In genomic region chr15:82146558-82146957, GRCh38 we compare ENCODE assay signal across 23 cellular contexts.
DNase-seq lines count a peak whose midpoint lies in the region; ATAC-seq and TF ChIP-seq lines count a peak whose summit lies in the region.
"Had no signal": no experiment of that assay in that cellular context is flagged by ENCODE, and none has a peak within 500 bp of the region (broad histone marks: within the 10 kb centered on the region; RNA-seq: fewer than 3 reads in every experiment).

No MANE protein-coding gene starts in this region.

- H3K36me3 ChIP-seq in GM23338 (ENCODE audit: insufficient read depth), result no peaks in the 10 kb centered on the region
- peaks cover 7% of the 10 kb centered on the region; the same call in 1 of the 2 replicates for H3K36me3 ChIP-seq in SJCRH30
- H3K36me3 ChIP-seq in skeletal muscle satellite cell (ENCODE audit: insufficient read depth, low read length), result peaks cover 28% of the 10 kb centered on the region
- H3K36me3 ChIP-seq: pancreas had no signal

- H3K4me1 Mint-ChIP-seq in GM23338, result no peaks in the 10 kb centered on the region
- H3K4me1 Mint-ChIP-seq: central memory CD8-positive, alpha-beta T cell; natural killer cell had no signal

- H3K4me2 ChIP-seq in GM23338, result no peak overlapping the region
- H3K4me2 ChIP-seq in skeletal muscle satellite cell (ENCODE audit: low read length), result no peak overlapping the region

- ATAC-seq in GM23338, result no peak
- ATAC-seq in foreskin keratinocyte, result no peak
- no peak for ATAC-seq in GM21423 (IDR thresholded peaks at IDR 0.05; ENCODE audit: unreplicated experiment)
- ATAC-seq in HG02870 (IDR thresholded peaks at IDR 0.05; ENCODE audit: unreplicated experiment), result no peak
- ATAC-seq: natural killer cell had no signal

- H3K27me3 ChIP-seq in GM23338 (ENCODE audit: insufficient read depth) (no peaks in the 10 kb centered on the region), SJCRH30 (no peaks in the 10 kb centered on the region), foreskin keratinocyte (no peaks in the 10 kb centered on the region), skeletal muscle satellite cell (ENCODE audit: control insufficient read depth, insufficient read depth, low read length) (no peaks in the 10 kb centered on the region)
- H3K27me3 ChIP-seq: ascending aorta, pancreas, thyroid gland had no signal

- H3K4me3 ChIP-seq in GM23338 (no peak overlapping the region), SJCRH30 (peak overlapping the region; percentile 9), skeletal muscle satellite cell (ENCODE audit: low read length) (no peak overlapping the region)
- H3K4me3 ChIP-seq: ascending aorta, pancreas, thyroid gland had no signal

- H3K27me3 Mint-ChIP-seq in GM23338 (ENCODE audit: insufficient read depth, low read depth, poor library complexity), result no peaks in the 10 kb centered on the region
- H3K27me3 Mint-ChIP-seq: activated naive CD8-positive, alpha-beta T cell; central memory CD8-positive, alpha-beta T cell; stimulated activated naive CD8-positive, alpha-beta T cell treated with anti-CD3 and anti-CD28 coated beads, Interleukin-15, Interleukin-2, amounts not matched to agents 100 ng/mL and 50 ng/mL, for 24 hours had no signal

- peak overlapping the region; percentile 44 for H3K9ac ChIP-seq in skeletal muscle satellite cell (ENCODE audit: low read depth, low read length)

- no peak overlapping the region for H2AFZ ChIP-seq in GM23338

- H3K79me2 ChIP-seq in GM23338 (replicated peaks; ENCODE audit: insufficient read depth), result no peaks in the 10 kb centered on the region

- H3K9me2 ChIP-seq in GM23338 (ENCODE audit: insufficient read depth), result no peaks in the 10 kb centered on the region

- no peaks in the 10 kb centered on the region for H3K9me3 Mint-ChIP-seq in GM23338
- H3K9me3 Mint-ChIP-seq: central memory CD8-positive, alpha-beta T cell; mesothelial cell of epicardium; natural killer cell; stimulated activated naive CD8-positive, alpha-beta T cell treated with anti-CD3 and anti-CD28 coated beads, Interleukin-15, Interleukin-2, amounts not matched to agents 100 ng/mL and 50 ng/mL, for 24 hours; T-helper 2 cell treated with Interferon-gamma antibody and Interleukin-4, amounts not matched to agents 5 μg/mL and 100 μg/mL, for 36 hours had no signal

- no peaks in the 10 kb centered on the region for H3K4me1 ChIP-seq in GM23338 (ENCODE audit: insufficient read depth)
- peaks cover 18% of the 10 kb centered on the region for H3K4me1 ChIP-seq in SJCRH30
- peaks cover 9% of the 10 kb centered on the region for H3K4me1 ChIP-seq in foreskin keratinocyte
- peaks cover 17% of the 10 kb centered on the region for H3K4me1 ChIP-seq in skeletal muscle satellite cell (ENCODE audit: control insufficient read depth, insufficient read depth, low read length)
- H3K4me1 ChIP-seq: ascending aorta, thyroid gland had no signal

- no peaks in the 10 kb centered on the region for H4K20me1 ChIP-seq in GM23338 (replicated peaks; ENCODE audit: insufficient read depth)

- DNase-seq in GM23338 (ENCODE audit: low spot score), result no peak
- DNase-seq in SJCRH30, result no peak
- DNase-seq in foreskin keratinocyte, result no peak
- DNase-seq in amniotic stem cell (lab: John Stamatoyannopoulos, UW), result no peak
- no peak for DNase-seq in NCI-H187 treated with DMSO at 0.1 percent for 48 hours (lab: John Stamatoyannopoulos, UW)
- DNase-seq: activated CD4-positive, alpha-beta T cell treated with anti-CD3 and anti-CD28 coated beads, Interleukin-2, amount 50 U/mL, for 1 hour; KG1; natural killer cell; NCI-H1436 treated with DMSO at 0.1 percent for 48 hours; NCI-H524; NK-92 treated with Interleukin-12 subunit alpha and Interleukin-12 subunit beta, amount 100 ng/mL, for 24 hours; right cardiac atrium; thyroid gland had no signal

- H3K27ac ChIP-seq in GM23338 (ENCODE audit: low read depth) (0 out of 2 replicates have a peak overlapping the region, but pooled peaks have one; percentile 11), SJCRH30 (peak overlapping the region; percentile 98), foreskin keratinocyte (peak overlapping the region; percentile 54)
- H3K27ac ChIP-seq: ascending aorta, thyroid gland had no signal

- peak overlapping the region; percentile 83; the same call in 1 of the 2 replicates for H3K27ac Mint-ChIP-seq in GM23338
- H3K27ac Mint-ChIP-seq: activated naive CD8-positive, alpha-beta T cell; mesothelial cell of epicardium; natural killer cell; stimulated activated naive CD8-positive, alpha-beta T cell treated with anti-CD3 and anti-CD28 coated beads, Interleukin-15, Interleukin-2, amounts not matched to agents 100 ng/mL and 50 ng/mL, for 24 hours; T-helper 2 cell treated with Interferon-gamma antibody and Interleukin-4, amounts not matched to agents 5 μg/mL and 100 μg/mL, for 36 hours had no signal

- no peaks in the 10 kb centered on the region for H3F3A ChIP-seq in GM23338 (replicated peaks; ENCODE audit: low read depth)

- H3K4me3 Mint-ChIP-seq in GM23338, result no peak overlapping the region
- H3K4me3 Mint-ChIP-seq: activated naive CD8-positive, alpha-beta T cell; central memory CD8-positive, alpha-beta T cell; mesothelial cell of epicardium; natural killer cell; stimulated activated naive CD8-positive, alpha-beta T cell treated with anti-CD3 and anti-CD28 coated beads, Interleukin-15, Interleukin-2, amounts not matched to agents 100 ng/mL and 50 ng/mL, for 24 hours; T-helper 2 cell treated with Interferon-gamma antibody and Interleukin-4, amounts not matched to agents 5 μg/mL and 100 μg/mL, for 36 hours had no signal

- H3K36me3 Mint-ChIP-seq in GM23338 (ENCODE audit: low read depth), result peaks cover 5% of the 10 kb centered on the region; the same call in 2 of the 3 replicates

- TF ChIP-seq CTCF in GM23338 (conservative IDR thresholded peaks at IDR 0.05; ENCODE audit: low read depth in 2 of 2), result no peak
- no peak for TF ChIP-seq CTCF in foreskin keratinocyte (conservative IDR thresholded peaks at IDR 0.05)

- H3K9me3 ChIP-seq in SJCRH30 (replicated peaks) (no peaks in the 10 kb centered on the region), skeletal muscle satellite cell (replicated peaks; ENCODE audit: low read length) (no peaks in the 10 kb centered on the region)
- H3K9me3 ChIP-seq: ascending aorta, pancreas, thyroid gland had no signal

TF ChIP-seq in GM23338, 12 proteins besides CTCF, POLR2A, EP300 and RAD21 (continues in another document):
- TF ChIP-seq EZH2 (IDR thresholded peaks at IDR 0.05; ENCODE audit: low read depth, unreplicated experiment) (no peak), NANOG (IDR thresholded peaks at IDR 0.05; ENCODE audit: borderline replicate concordance) (no peak), JUNB (IDR thresholded peaks at IDR 0.05; ENCODE audit: unreplicated experiment) (no peak)
- TF ChIP-seq, protein P1, sequence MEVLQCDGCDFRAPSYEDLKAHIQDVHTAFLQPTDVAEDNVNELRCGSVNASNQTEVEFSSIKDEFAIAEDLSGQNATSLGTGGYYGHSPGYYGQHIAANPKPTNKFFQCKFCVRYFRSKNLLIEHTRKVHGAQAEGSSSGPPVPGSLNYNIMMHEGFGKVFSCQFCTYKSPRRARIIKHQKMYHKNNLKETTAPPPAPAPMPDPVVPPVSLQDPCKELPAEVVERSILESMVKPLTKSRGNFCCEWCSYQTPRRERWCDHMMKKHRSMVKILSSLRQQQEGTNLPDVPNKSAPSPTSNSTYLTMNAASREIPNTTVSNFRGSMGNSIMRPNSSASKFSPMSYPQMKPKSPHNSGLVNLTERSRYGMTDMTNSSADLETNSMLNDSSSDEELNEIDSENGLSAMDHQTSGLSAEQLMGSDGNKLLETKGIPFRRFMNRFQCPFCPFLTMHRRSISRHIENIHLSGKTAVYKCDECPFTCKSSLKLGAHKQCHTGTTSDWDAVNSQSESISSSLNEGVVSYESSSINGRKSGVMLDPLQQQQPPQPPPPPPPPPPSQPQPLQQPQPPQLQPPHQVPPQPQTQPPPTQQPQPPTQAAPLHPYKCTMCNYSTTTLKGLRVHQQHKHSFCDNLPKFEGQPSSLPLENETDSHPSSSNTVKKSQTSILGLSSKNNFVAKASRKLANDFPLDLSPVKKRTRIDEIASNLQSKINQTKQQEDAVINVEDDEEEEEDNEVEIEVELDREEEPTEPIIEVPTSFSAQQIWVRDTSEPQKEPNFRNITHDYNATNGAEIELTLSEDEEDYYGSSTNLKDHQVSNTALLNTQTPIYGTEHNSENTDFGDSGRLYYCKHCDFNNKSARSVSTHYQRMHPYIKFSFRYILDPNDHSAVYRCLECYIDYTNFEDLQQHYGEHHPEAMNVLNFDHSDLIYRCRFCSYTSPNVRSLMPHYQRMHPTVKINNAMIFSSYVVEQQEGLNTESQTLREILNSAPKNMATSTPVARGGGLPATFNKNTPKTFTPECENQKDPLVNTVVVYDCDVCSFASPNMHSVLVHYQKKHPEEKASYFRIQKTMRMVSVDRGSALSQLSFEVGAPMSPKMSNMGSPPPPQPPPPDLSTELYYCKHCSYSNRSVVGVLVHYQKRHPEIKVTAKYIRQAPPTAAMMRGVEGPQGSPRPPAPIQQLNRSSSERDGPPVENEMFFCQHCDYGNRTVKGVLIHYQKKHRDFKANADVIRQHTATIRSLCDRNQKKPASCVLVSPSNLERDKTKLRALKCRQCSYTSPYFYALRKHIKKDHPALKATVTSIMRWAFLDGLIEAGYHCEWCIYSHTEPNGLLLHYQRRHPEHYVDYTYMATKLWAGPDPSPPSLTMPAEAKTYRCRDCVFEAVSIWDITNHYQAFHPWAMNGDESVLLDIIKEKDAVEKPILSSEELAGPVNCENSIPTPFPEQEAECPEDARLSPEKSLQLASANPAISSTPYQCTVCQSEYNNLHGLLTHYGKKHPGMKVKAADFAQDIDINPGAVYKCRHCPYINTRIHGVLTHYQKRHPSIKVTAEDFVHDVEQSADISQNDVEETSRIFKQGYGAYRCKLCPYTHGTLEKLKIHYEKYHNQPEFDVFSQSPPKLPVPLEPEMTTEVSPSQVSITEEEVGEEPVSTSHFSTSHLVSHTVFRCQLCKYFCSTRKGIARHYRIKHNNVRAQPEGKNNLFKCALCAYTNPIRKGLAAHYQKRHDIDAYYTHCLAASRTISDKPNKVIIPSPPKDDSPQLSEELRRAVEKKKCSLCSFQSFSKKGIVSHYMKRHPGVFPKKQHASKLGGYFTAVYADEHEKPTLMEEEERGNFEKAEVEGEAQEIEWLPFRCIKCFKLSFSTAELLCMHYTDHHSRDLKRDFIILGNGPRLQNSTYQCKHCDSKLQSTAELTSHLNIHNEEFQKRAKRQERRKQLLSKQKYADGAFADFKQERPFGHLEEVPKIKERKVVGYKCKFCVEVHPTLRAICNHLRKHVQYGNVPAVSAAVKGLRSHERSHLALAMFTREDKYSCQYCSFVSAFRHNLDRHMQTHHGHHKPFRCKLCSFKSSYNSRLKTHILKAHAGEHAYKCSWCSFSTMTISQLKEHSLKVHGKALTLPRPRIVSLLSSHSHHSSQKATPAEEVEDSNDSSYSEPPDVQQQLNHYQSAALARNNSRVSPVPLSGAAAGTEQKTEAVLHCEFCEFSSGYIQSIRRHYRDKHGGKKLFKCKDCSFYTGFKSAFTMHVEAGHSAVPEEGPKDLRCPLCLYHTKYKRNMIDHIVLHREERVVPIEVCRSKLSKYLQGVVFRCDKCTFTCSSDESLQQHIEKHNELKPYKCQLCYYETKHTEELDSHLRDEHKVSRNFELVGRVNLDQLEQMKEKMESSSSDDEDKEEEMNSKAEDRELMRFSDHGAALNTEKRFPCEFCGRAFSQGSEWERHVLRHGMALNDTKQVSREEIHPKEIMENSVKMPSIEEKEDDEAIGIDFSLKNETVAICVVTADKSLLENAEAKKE (CRISPR knock-in tag; IDR thresholded peaks at IDR 0.05), result no peak

Comparison
In these comparisons a context has a peak if more than half of its experiments do, and no peak if none do; other contexts are left out.
1. H3K27ac ChIP-seq: peak in every context shown above with its lines; median percentile 98 in SJCRH30; 54 in foreskin keratinocyte; 11 in GM23338.